16 cellular contexts compared by ENCODE assay signal in genomic region chr2:10951558-10952414, GRCh38.
"Had no signal": no experiment of that assay in that cellular context is flagged by ENCODE, and none has a peak within 500 bp of the region (broad histone marks: within the 10 kb centered on the region; RNA-seq: fewer than 3 reads in every experiment).

No MANE protein-coding gene starts in this region.

- H3K4me1 ChIP-seq: gastroesophageal sphincter, heart right ventricle, pancreas, sigmoid colon had no signal

- DNase-seq: activated CD4-positive, alpha-beta memory T cell treated with anti-CD3 and anti-CD28 coated beads for 36 hours; activated CD4-positive, alpha-beta T cell treated with anti-CD3 and anti-CD28 coated beads for 36 hours; activated gamma-delta T cell treated with Interleukin-2 at 50 U/mL for 16 hours; activated naive CD8-positive, alpha-beta T cell treated with anti-CD3 and anti-CD28 coated beads for 36 hours; activated T-cell treated with anti-CD3 and anti-CD28 coated beads, Interleukin-2, amount 50 U/mL, for 48 hours; anterior cingulate cortex; erythroblast; heart right ventricle; naive B cell; pancreas; sigmoid colon; stimulated activated CD4-positive, alpha-beta T cell treated with anti-CD3 and anti-CD28 coated beads, Interleukin-2, amount 100 ng/mL, for 24 hours; T-helper 17 cell had no signal

- H3K36me3 ChIP-seq: gastroesophageal sphincter, heart right ventricle, pancreas, sigmoid colon had no signal

- H3K9me3 ChIP-seq: gastroesophageal sphincter, heart right ventricle, pancreas, sigmoid colon had no signal

- H3K27me3 ChIP-seq: pancreas, sigmoid colon had no signal

- ATAC-seq: activated CD4-positive, alpha-beta T cell treated with anti-CD3 and anti-CD28 coated beads for 36 hours; gastroesophageal sphincter; heart right ventricle; pancreas; stimulated activated effector memory CD8-positive, alpha-beta T cell treated with anti-CD3 and anti-CD28 coated beads, Interleukin-12 subunit alpha, Interleukin-12 subunit beta, amount 100 ng/mL, for 72 hours; T-helper 17 cell had no signal

- H3K27ac ChIP-seq: gastroesophageal sphincter, heart right ventricle, pancreas, sigmoid colon had no signal

- H3K4me3 ChIP-seq: gastroesophageal sphincter, heart right ventricle, lung, pancreas, sigmoid colon had no signal
